14 cellular contexts compared by ENCODE assay signal in the genomic region with DNA sequence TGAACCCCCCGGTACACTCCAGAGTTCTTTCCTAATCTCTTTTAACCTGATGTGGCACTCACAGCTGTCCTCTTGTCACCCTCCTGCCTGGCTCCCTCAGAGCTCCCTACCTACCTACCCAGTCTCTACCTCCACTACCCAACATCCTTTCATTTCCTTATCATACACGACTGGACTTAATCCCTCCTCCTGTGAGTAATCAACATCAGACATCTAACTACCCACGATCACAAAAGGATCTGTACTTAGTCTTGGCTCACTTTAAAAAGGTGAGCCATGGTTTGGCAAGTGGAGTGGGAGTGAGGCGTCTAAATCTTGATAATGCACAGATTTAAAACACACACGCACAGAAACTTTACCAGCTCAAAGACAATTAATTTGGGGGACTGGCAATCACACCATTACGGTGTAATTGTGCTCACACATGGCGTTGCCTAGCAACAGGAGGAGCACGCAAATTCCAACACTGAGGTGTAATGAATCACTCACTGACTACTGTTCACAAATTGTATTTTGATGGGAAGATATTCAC.
A peak's percentile ranks its signal among the peaks of the same experiment; 100 is the strongest.
DNase-seq lines count a peak whose midpoint lies in the region; FAIRE-seq and TF ChIP-seq lines count a peak whose summit lies in the region.
"Had no signal": no experiment of that assay in that cellular context is flagged by ENCODE, and none has a peak within 500 bp of the region (broad histone marks: within the 10 kb centered on the region; RNA-seq: fewer than 3 reads in every experiment).

No MANE protein-coding gene starts in this region.

- H4K8ac ChIP-seq in H1 (ENCODE audit: extremely low read depth, insufficient read depth, low read length): no peak overlapping the region

- no peak overlapping the region for H2BK5ac ChIP-seq in H1 (ENCODE audit: low read depth, low read length)

- DNase-seq in NCI-H2227 treated with DMSO at 0.1 percent for 48 hours (lab: John Stamatoyannopoulos, UW) (peak; percentile 23), H1 (ENCODE audit: low read depth in 1 of 2, low spot score in 2 of 2) (no peak), NCI-H1694 treated with DMSO at 0.1 percent for 48 hours (lab: John Stamatoyannopoulos, UW) (no peak), foreskin melanocyte (no peak)
- no peak for DNase-seq in stimulated activated CD4-positive, alpha-beta T cell treated with anti-CD3 and anti-CD28 coated beads, Interleukin-15, amount 100 ng/mL, for 24 hours
- DNase-seq: activated CD4-positive, alpha-beta T cell treated with anti-CD3 and anti-CD28 coated beads, Interleukin-2, amount 50 U/mL, for 1 hour; DND-41; IMR-90; left cardiac atrium; NCI-H446 treated with DMSO at 0.1 percent for 48 hours; psoas muscle; thyroid gland had no signal

- H3K9me3 ChIP-seq in HEK293 (ENCODE audit: control insufficient read depth, insufficient read depth, low read depth, low read length) (no peaks in the 10 kb centered on the region), H1 (ENCODE audit: insufficient read depth in 2 of 2, low read depth in 1 of 2, low read length in 1 of 2) (no peaks in the 10 kb centered on the region), neural cell (ENCODE audit: low read length) (no peaks in the 10 kb centered on the region)
- H3K9me3 ChIP-seq: psoas muscle, thyroid gland had no signal

- 67% methylated on average over 8 of the region's 8 CpGs; no CpG with 5 or more reads in 1 of the 2 experiments for WGBS in H1 (ENCODE audit: extremely low coverage in 1 of 2, insufficient coverage in 1 of 2, insufficient read length in 1 of 2, insufficient replicate concordance in 2 of 2, low coverage in 1 of 2, low lambda C conversion rate in 2 of 2, missing lambda C conversion rate in 1 of 2), 2 experiments

- POLR2A ChIA-PET in HEK293 (lab: Yijun Ruan, JAX) (interaction anchor here (0.5 kb wide), 1 partner anchor 89 kb away, joined by 4 read pairs; no protein-coding TSS in a partner anchor), H1 (lab: Charles Lee; ENCODE audit: partially characterized antibody) (no interaction called here)

- H3K4me1 ChIP-seq in HEK293 (ENCODE audit: control insufficient read depth, insufficient read depth, low read length) (no peaks in the 10 kb centered on the region), H1 (replicated peaks in 1 of 4; ENCODE audit: control insufficient read depth in 3 of 4, insufficient read depth in 4 of 4, low read length in 3 of 4) (peaks cover 0 to 6% (median under 1%) of the 10 kb centered on the region in 4 experiments; a peak in 1 of 7 replicates)
- H3K4me1 ChIP-seq: psoas muscle, thyroid gland had no signal

- no peak overlapping the region for H4K5ac ChIP-seq in H1 (ENCODE audit: insufficient read length, low read depth, low read length)

- H3K14ac ChIP-seq in H1 (ENCODE audit: insufficient read length): no peak overlapping the region

- no peak overlapping the region for H3K56ac ChIP-seq in H1 (replicated peaks; ENCODE audit: insufficient read length, low read depth, low read length)

- no peak overlapping the region for H3K27ac ChIP-seq in HEK293 (ENCODE audit: extremely low read depth, low read depth, low read length)
- no peak overlapping the region; the same call in 1 of the 2 replicates for H3K27ac ChIP-seq in H1 (ENCODE audit: low read depth, low read length)
- H3K27ac ChIP-seq in neural cell (ENCODE audit: low read length): peak overlapping the region; percentile 78
- H3K27ac ChIP-seq: psoas muscle, thyroid gland had no signal

- no peak overlapping the region for H2BK15ac ChIP-seq in H1 (ENCODE audit: low read length)

- H3K9me2 ChIP-seq in neural cell (ENCODE audit: insufficient read depth, low read length): no peaks in the 10 kb centered on the region

- H3K79me2 ChIP-seq in H1 (ENCODE audit: control insufficient read depth in 1 of 2, insufficient read depth in 2 of 2, low read length in 2 of 2) (no peaks in the 10 kb centered on the region), neural cell (replicated peaks; ENCODE audit: insufficient read depth, low read length) (no peaks in the 10 kb centered on the region)

- no peak overlapping the region for H3K4me3 ChIP-seq in HEK293 (ENCODE audit: low read depth, low read length)
- H3K4me3 ChIP-seq in H1 (ENCODE audit: extremely low read depth in 1 of 4, insufficient read depth in 2 of 4, low read depth in 3 of 4, low read length in 4 of 4): no peak overlapping the region
- H3K4me3 ChIP-seq in neural cell (ENCODE audit: low read length): peak overlapping the region; percentile 46
- H3K4me3 ChIP-seq: psoas muscle, thyroid gland had no signal

- H3F3A ChIP-seq in neural cell (ENCODE audit: insufficient read depth, low read length, poor library complexity, severe bottlenecking): no peaks in the 10 kb centered on the region

- TF ChIP-seq CTCF in HEK293 (tag by site-specific recombination; IDR thresholded peaks at IDR 0.05) (no peak), H1 (IDR thresholded peaks at IDR 0.05; ENCODE audit: control extremely low read depth in 1 of 3, insufficient read depth in 1 of 3, low read depth in 1 of 3, low read length in 3 of 3) (no peak), neural cell (IDR thresholded peaks at IDR 0.05; ENCODE audit: poor library complexity, severe bottlenecking) (no peak)

- no peak overlapping the region for H3K4ac ChIP-seq in H1 (replicated peaks; ENCODE audit: insufficient read length, low read depth, low read length)

- TF ChIP-seq RAD21 in H1 (IDR thresholded peaks at IDR 0.05 in 1 of 2, conservative IDR thresholded peaks at IDR 0.05 in 1 of 2; ENCODE audit: low read depth in 2 of 2, low read length in 2 of 2) (no peak), neural cell (conservative IDR thresholded peaks at IDR 0.05) (no peak)

- CTCF ChIA-PET in HEK293 (lab: Yijun Ruan, JAX) (interaction anchor here (0.5 to 1.2 kb wide), 4 partner anchors 8 to 1425 kb away, joined by 3 to 4 read pairs (median 3); no protein-coding TSS in a partner anchor), H1 (lab: Charles Lee; ENCODE audit: partially characterized antibody) (interaction anchor here (0.9 to 2.6 kb wide), 2 partner anchors 236 to 309 kb away, joined by 5 to 12 read pairs; partner anchors contain the start of gene EPB41L4A)

- H3K18ac ChIP-seq in H1 (ENCODE audit: extremely low read depth, low read length): no peak overlapping the region

- H3K23ac ChIP-seq in H1 (ENCODE audit: insufficient read length): no peak overlapping the region

- H3K4me2 ChIP-seq in H1 (ENCODE audit: insufficient read depth in 1 of 2, low read depth in 2 of 2, low read length in 2 of 2): no peak overlapping the region
- peak overlapping the region; percentile 10 for H3K4me2 ChIP-seq in neural cell (ENCODE audit: low read length)

- no peak overlapping the region; the same call in 1 of the 2 replicates for H2BK12ac ChIP-seq in H1 (ENCODE audit: low read depth, low read length)

- no peak overlapping the region for H2BK120ac ChIP-seq in H1 (replicated peaks; ENCODE audit: low read depth, low read length)

- H2AFZ ChIP-seq in H1 (ENCODE audit: low read length) (no peak overlapping the region), neural cell (ENCODE audit: low read depth, low read length) (no peak overlapping the region)

- H4K91ac ChIP-seq in H1 (replicated peaks; ENCODE audit: insufficient read length, low read length): no peak overlapping the region

- H3K36me3 ChIP-seq in HEK293 (ENCODE audit: control insufficient read depth in 2 of 2, insufficient read depth in 1 of 2, low read length in 2 of 2) (no peaks in the 10 kb centered on the region), H1 (ENCODE audit: control insufficient read depth in 2 of 4, insufficient read depth in 4 of 4, low read length in 3 of 4) (no peaks in the 10 kb centered on the region), neural cell (ENCODE audit: insufficient read depth, low read length) (no peaks in the 10 kb centered on the region)

- H4K20me1 ChIP-seq in H1 (replicated peaks in 1 of 2; ENCODE audit: control insufficient read depth in 1 of 2, insufficient read depth in 2 of 2, low read length in 2 of 2) (no peaks in the 10 kb centered on the region), neural cell (ENCODE audit: insufficient read depth) (no peaks in the 10 kb centered on the region)

- TF ChIP-seq POLR2A in H1 (IDR thresholded peaks at IDR 0.05; ENCODE audit: control extremely low read depth in 1 of 2, low read depth in 2 of 2, low read length in 2 of 2): no peak

- H2AK5ac ChIP-seq in H1 (ENCODE audit: low read depth, low read length): no peak overlapping the region

- no peak for TF ChIP-seq EP300 in H1 (IDR thresholded peaks at IDR 0.05; ENCODE audit: borderline replicate concordance in 1 of 2, low read depth in 2 of 2, low read length in 2 of 2)
- no peak for TF ChIP-seq EP300 in neural cell (conservative IDR thresholded peaks at IDR 0.05; ENCODE audit: poor library complexity, severe bottlenecking)

- H3K23me2 ChIP-seq in H1 (ENCODE audit: low read depth, low read length): no peaks in the 10 kb centered on the region

- H3K9ac ChIP-seq in H1 (replicated peaks in 1 of 4; ENCODE audit: extremely low read depth in 1 of 4, low read depth in 3 of 4, low read length in 3 of 4): no peak overlapping the region
- peak overlapping the region; percentile 29 for H3K9ac ChIP-seq in neural cell (ENCODE audit: low read length)

- FAIRE-seq in H1 (lab: Jason Lieb, UNC): no peak

- H3K27me3 ChIP-seq in H1 (replicated peaks in 1 of 4; ENCODE audit: control insufficient read depth in 3 of 4, extremely low read depth in 1 of 4, insufficient read depth in 3 of 4, low read length in 3 of 4) (no peaks in the 10 kb centered on the region), neural cell (ENCODE audit: insufficient read depth, low read depth, low read length) (no peaks in the 10 kb centered on the region)
- H3K27me3 ChIP-seq: thyroid gland had no signal

- no peak overlapping the region for H2BK20ac ChIP-seq in H1 (ENCODE audit: low read length)

- H3K79me1 ChIP-seq in H1 (ENCODE audit: low read depth, low read length): no peaks in the 10 kb centered on the region

TF ChIP-seq in HEK293, 187 proteins besides CTCF, POLR2A, EP300 and RAD21 (continues in another document):
- TF ChIP-seq ZBTB8A (tag by site-specific recombination; IDR thresholded peaks at IDR 0.05) (no peak), ZNF792 (tag by site-specific recombination; IDR thresholded peaks at IDR 0.05) (no peak), GLIS2 (tag by site-specific recombination; IDR thresholded peaks at IDR 0.05) (no peak)

TF ChIP-seq in H1, 55 proteins besides CTCF, POLR2A, EP300 and RAD21 (continues in another document):
- TF ChIP-seq NRF1 (IDR thresholded peaks at IDR 0.05; ENCODE audit: low read depth, low read length) (no peak), KDM4A (IDR thresholded peaks at IDR 0.05; ENCODE audit: low read depth, low read length, severe bottlenecking) (no peak), CBX8 (IDR thresholded peaks at IDR 0.05; ENCODE audit: borderline replicate concordance, low read depth, low read length) (no peak), GABPA (IDR thresholded peaks at IDR 0.05; ENCODE audit: borderline replicate concordance, insufficient read depth, low read length) (no peak)

TF ChIP-seq in neural cell, 6 proteins besides CTCF, POLR2A, EP300 and RAD21:
- TF ChIP-seq MXI1 (conservative IDR thresholded peaks at IDR 0.05; ENCODE audit: poor library complexity, severe bottlenecking): peak; percentile 17
- TF ChIP-seq TAF1 (IDR thresholded peaks at IDR 0.05; ENCODE audit: low read depth): no peak

Comparison
In these comparisons a context has a peak if more than half of its experiments do, and no peak if none do; other contexts are left out.
1. Of the 6 proteins assayed by ChIP-seq in both HEK293 and H1: peak only in HEK293: SP2; only in H1: none; in both: none; in neither: 5.